In the genomic region with DNA sequence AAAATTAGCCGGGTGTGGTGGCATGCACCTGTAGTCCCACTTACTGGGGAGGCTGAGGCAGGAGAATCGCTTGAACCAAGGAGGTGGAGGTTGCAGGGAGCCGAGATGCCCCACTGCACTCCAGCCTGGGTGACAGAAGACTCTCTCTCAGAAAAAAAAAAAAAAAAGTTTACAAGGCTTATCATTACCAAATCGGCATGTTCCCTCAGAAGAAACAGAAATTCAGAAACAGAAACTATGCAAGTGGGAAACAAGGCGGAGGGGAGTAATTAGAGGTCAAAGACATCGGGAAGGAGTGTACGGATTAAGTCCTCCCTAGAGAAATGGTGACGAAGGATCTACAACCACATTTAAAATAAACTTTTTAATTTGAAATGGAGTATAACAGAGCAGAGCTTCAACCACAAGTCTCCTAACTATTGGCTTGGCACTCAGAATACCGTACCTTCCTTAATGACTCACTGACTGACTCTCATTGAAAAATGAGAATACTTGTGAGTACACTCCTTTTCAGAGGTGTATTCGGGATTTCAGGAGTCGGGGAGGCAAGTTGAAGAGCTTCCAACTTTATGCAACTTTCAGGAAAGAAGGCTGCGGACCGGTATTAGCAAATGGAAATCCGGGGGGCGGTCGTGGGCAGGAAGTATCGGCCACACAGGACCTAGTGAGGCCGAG, we compare ENCODE assay signal across 8 cellular contexts. TPM values are rescaled to one million over a fixed set of nuclear protein-coding genes. Genes with fewer than 3 reads are reported as not detected.
DNase-seq lines count a peak whose midpoint lies in the region; ATAC-seq and TF ChIP-seq lines count a peak whose summit lies in the region.

No MANE protein-coding gene starts in this region.

- TF ChIP-seq CTCF in RWPE1 (conservative IDR thresholded peaks at IDR 0.05; ENCODE audit: low read depth) (no peak), mucosa of descending colon (IDR thresholded peaks at IDR 0.05) (no peak), uterus (IDR thresholded peaks at IDR 0.05) (no peak)

- intact Hi-C loops in mucosa of descending colon (cut with DNase I, micrococcal nuclease) (no loop called here), uterus (cut with DNase I; ENCODE audit: low total_unique reads) (no loop called here)

- POLR2A ChIA-PET in RWPE1 (lab: Yijun Ruan, JAX; ENCODE audit: low non-redundant PET) = no interaction called here

- CTCF ChIA-PET in RWPE1 (lab: Yijun Ruan, JAX) = no interaction called here

- H3K36me3 ChIP-seq in effector memory CD4-positive, alpha-beta T cell (ENCODE audit: control insufficient read depth, insufficient read depth, low read length) = no peaks in the 10 kb centered on the region
- H3K36me3 ChIP-seq in mucosa of descending colon (ENCODE audit: low read depth) = no peaks in the 10 kb centered on the region
- H3K36me3 ChIP-seq in uterus = no peaks in the 10 kb centered on the region

- H3K9me3 ChIP-seq in effector memory CD4-positive, alpha-beta T cell (ENCODE audit: control insufficient read depth, low read length) = no peaks in the 10 kb centered on the region
- no peaks in the 10 kb centered on the region for H3K9me3 ChIP-seq in mucosa of descending colon
- no peaks in the 10 kb centered on the region for H3K9me3 ChIP-seq in uterus

- H3K27ac ChIP-seq in RWPE1 (peak overlapping the region; percentile 99), uterus (peak overlapping the region; percentile 89 to 93)
- H3K27ac ChIP-seq in effector memory CD4-positive, alpha-beta T cell (ENCODE audit: insufficient read depth, low read length, poor library complexity, severe bottlenecking) = peak overlapping the region; percentile 87

- TF ChIP-seq POLR2A in uterus (IDR thresholded peaks at IDR 0.05) = no peak

- ATAC-seq in mucosa of descending colon (peak; percentile 40), GM19324 (IDR thresholded peaks at IDR 0.05; ENCODE audit: low FRiP score, unreplicated experiment) (no peak)

- H3K4me1 ChIP-seq in effector memory CD4-positive, alpha-beta T cell (ENCODE audit: control insufficient read depth, insufficient read depth, low read length, poor library complexity, severe bottlenecking) = peaks cover 11% of the 10 kb centered on the region
- H3K4me1 ChIP-seq in mucosa of descending colon (ENCODE audit: low read depth) = peaks cover 9% of the 10 kb centered on the region
- H3K4me1 ChIP-seq in uterus = no peaks in the 10 kb centered on the region

- H3K27me3 ChIP-seq in effector memory CD4-positive, alpha-beta T cell (replicated peaks; ENCODE audit: control insufficient read depth, insufficient read depth, low read length, poor library complexity, severe bottlenecking) = no peaks in the 10 kb centered on the region
- H3K27me3 ChIP-seq in uterus = no peaks in the 10 kb centered on the region

- DNase-seq in DMS53 (lab: John Stamatoyannopoulos, UW) (peak; percentile 60), H4 (ENCODE audit: low spot score) (peak; percentile 61), RWPE1 (ENCODE audit: low spot score) (peak; percentile 83), mucosa of descending colon (no peak), uterus (no peak), 8988T (no peak)
- DNase-seq in effector memory CD4-positive, alpha-beta T cell = no peak

- peak overlapping the region; percentile 77 for H3K4me3 ChIP-seq in effector memory CD4-positive, alpha-beta T cell (ENCODE audit: insufficient read depth, low read depth, low read length, poor library complexity, severe bottlenecking)
- peak overlapping the region; percentile 77 for H3K4me3 ChIP-seq in mucosa of descending colon
- peak overlapping the region; percentile 67 to 82 for H3K4me3 ChIP-seq in uterus

RNA-seq across cellular contexts. Expression of a gene that starts 0.9 kb away (rescaled TPM):
- total RNA-seq in H4 (2014; rRNA removed; shearing (Covaris generic)) = 2.9 and 5.6 TPM in 2 replicates
- total RNA-seq in mucosa of descending colon = 100 to 1,000 TPM in 2 of 3 donors, 10 to 100 TPM in 1; 79.9 to 296 (median 153) TPM
- total RNA-seq in uterus = 100 to 1,000 TPM in 1 of 4 donors, 10 to 100 TPM in 2, under 1 TPM in 1; 0.59 to 285 (median 14.0) TPM

RNA-seq across cellular contexts. Expression of a gene that starts 1.0 kb away (rescaled TPM):
- 0.70 and 1.4 TPM in 2 replicates for total RNA-seq in H4 (2014; rRNA removed; shearing (Covaris generic))
- 1 to 10 TPM; 3.9 to 6.8 (median 4.1) TPM for total RNA-seq in mucosa of descending colon
- total RNA-seq in uterus = 10 to 100 TPM; 14.0 to 22.0 (median 15.0) TPM

Comparison
In these comparisons a context has a peak if more than half of its experiments do, and no peak if none do; other contexts are left out.
1. DNase-seq: peak in DMS53 (single experiment), H4 (single experiment) and RWPE1 (single experiment); none in effector memory CD4-positive, alpha-beta T cell (0 of 3), mucosa of descending colon (0 of 3), uterus (0 of 2) and 8988T (single experiment).
2. Peak in every context shown above with its lines, with median percentiles within 50 percentile points of each other: H3K27ac ChIP-seq and H3K4me3 ChIP-seq.